Comparison of ENCODE assay signal across 8 cellular contexts in the genomic region with DNA sequence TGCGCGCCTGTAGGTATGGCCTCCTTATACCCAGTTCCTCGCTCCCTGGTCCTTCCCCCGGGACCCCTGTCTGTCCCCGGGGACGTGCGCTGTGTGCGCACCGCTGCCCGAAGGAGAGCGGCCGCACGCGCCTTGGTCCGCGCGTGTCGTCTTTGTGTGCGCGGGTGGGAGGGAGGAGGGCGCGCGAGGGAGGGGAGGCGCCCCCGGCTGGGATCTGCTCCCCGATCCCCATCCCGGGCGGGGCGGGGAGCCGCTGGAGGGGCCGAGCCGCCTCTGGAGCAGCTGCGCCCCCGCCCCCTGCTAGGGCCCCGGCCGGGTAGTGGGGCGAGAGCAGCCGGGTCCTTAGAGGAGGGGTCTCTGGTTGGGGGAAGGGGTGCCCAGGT. TPM values are rescaled to one million over a fixed set of nuclear protein-coding genes. Genes with fewer than 3 reads are reported as not detected.
DNase-seq lines count a peak whose midpoint lies in the region; ATAC-seq, FAIRE-seq and TF ChIP-seq lines count a peak whose summit lies in the region.

No MANE protein-coding gene starts in this region.

- H3K27me3 ChIP-seq in iPS DF 6.9 (ENCODE audit: control insufficient read depth, insufficient read depth, low read length), result no peaks in the 10 kb centered on the region

- H3K27ac Mint-ChIP-seq in activated naive CD4-positive, alpha-beta T cell treated with anti-CD3 and anti-CD28 coated beads, Interleukin-2, amount 10 ng/mL, durations not matched to agents 7 days and 5 days, result no peak overlapping the region
- no peak overlapping the region for H3K27ac Mint-ChIP-seq in WTC11
- no peak overlapping the region for H3K27ac Mint-ChIP-seq in stimulated activated effector memory CD8-positive, alpha-beta T cell treated with anti-CD3 and anti-CD28 coated beads, Interleukin-12 subunit alpha, Interleukin-12 subunit beta, amount 100 ng/mL, for 72 hours

- DNase-seq in activated naive CD4-positive, alpha-beta T cell treated with anti-CD3 and anti-CD28 coated beads, Interleukin-2, amount 10 ng/mL, durations not matched to agents 7 days and 5 days, result no peak
- DNase-seq in activated naive CD4-positive, alpha-beta T cell treated with Interleukin-2 at 50 U/mL for 16 hours, result no peak
- DNase-seq in WTC11 (ENCODE audit: low spot score) (no peak), iPS DF 6.9 (ENCODE audit: low read depth, low spot score) (no peak), GOT3 (lab: John Stamatoyannopoulos, UW) (no peak), frontal cortex (ENCODE audit: low spot score in 2 of 2) (no peak), D721Med (ENCODE audit: insufficient read length, low spot score) (no peak)
- no peak for DNase-seq in stimulated activated effector memory CD8-positive, alpha-beta T cell treated with anti-CD3 and anti-CD28 coated beads, Interleukin-12 subunit alpha, Interleukin-12 subunit beta, amount 100 ng/mL, for 72 hours (ENCODE audit: low spot score in 2 of 2)

- POLR2A ChIA-PET in WTC11 (lab: Charles Lee), result no interaction called here

- no peaks in the 10 kb centered on the region for H3K9me3 ChIP-seq in iPS DF 6.9 (ENCODE audit: control insufficient read depth, insufficient read depth, low read length)

- TF ChIP-seq CTCF in WTC11 (IDR thresholded peaks at IDR 0.05) (no peak), D721Med (IDR thresholded peaks at IDR 0.05; ENCODE audit: insufficient read depth, missing control alignments) (no peak)

- H3K4me3 ChIP-seq in iPS DF 6.9 (ENCODE audit: low read length), result peak overlapping the region; percentile 99

- no peaks in the 10 kb centered on the region for H3K9me3 Mint-ChIP-seq in activated naive CD4-positive, alpha-beta T cell treated with anti-CD3 and anti-CD28 coated beads, Interleukin-2, amount 10 ng/mL, durations not matched to agents 7 days and 5 days
- no peaks in the 10 kb centered on the region for H3K9me3 Mint-ChIP-seq in WTC11
- no peaks in the 10 kb centered on the region for H3K9me3 Mint-ChIP-seq in stimulated activated effector memory CD8-positive, alpha-beta T cell treated with anti-CD3 and anti-CD28 coated beads, Interleukin-12 subunit alpha, Interleukin-12 subunit beta, amount 100 ng/mL, for 72 hours

- H3K27me3 Mint-ChIP-seq in activated naive CD4-positive, alpha-beta T cell treated with anti-CD3 and anti-CD28 coated beads, Interleukin-2, amount 10 ng/mL, durations not matched to agents 7 days and 5 days, result peaks cover 87% of the 10 kb centered on the region
- peaks cover 10% of the 10 kb centered on the region for H3K27me3 Mint-ChIP-seq in WTC11 (ENCODE audit: low read depth)

- no CpG with 5 or more reads among the region's 38 CpGs for WGBS in iPS DF 6.9 (ENCODE audit: insufficient coverage, insufficient read length)

- CTCF ChIA-PET in activated naive CD4-positive, alpha-beta T cell treated with anti-CD3 and anti-CD28 coated beads, Interleukin-2, amount 10 ng/mL, durations not matched to agents 7 days and 5 days (lab: Charles Lee), result no interaction called here
- CTCF ChIA-PET in WTC11 (lab: Charles Lee), result interaction anchor here (0.9 to 2.8 kb wide), 8 partner anchors 8 to 76 kb away, joined by 3 to 13 read pairs (median 7); no protein-coding TSS in a partner anchor

- H3K36me3 ChIP-seq in iPS DF 6.9 (ENCODE audit: control insufficient read depth, insufficient read depth, low read length), result no peaks in the 10 kb centered on the region; the same call in 1 of the 2 replicates

- no peaks in the 10 kb centered on the region for H3K36me3 Mint-ChIP-seq in activated naive CD4-positive, alpha-beta T cell treated with anti-CD3 and anti-CD28 coated beads, Interleukin-2, amount 10 ng/mL, durations not matched to agents 7 days and 5 days
- no peaks in the 10 kb centered on the region for H3K36me3 Mint-ChIP-seq in WTC11
- no peaks in the 10 kb centered on the region for H3K36me3 Mint-ChIP-seq in stimulated activated effector memory CD8-positive, alpha-beta T cell treated with anti-CD3 and anti-CD28 coated beads, Interleukin-12 subunit alpha, Interleukin-12 subunit beta, amount 100 ng/mL, for 72 hours

- no peaks in the 10 kb centered on the region for H3K4me1 ChIP-seq in iPS DF 6.9 (ENCODE audit: control insufficient read depth, insufficient read depth, low read length)

- peaks cover 27% of the 10 kb centered on the region for H3K4me1 Mint-ChIP-seq in activated naive CD4-positive, alpha-beta T cell treated with anti-CD3 and anti-CD28 coated beads, Interleukin-2, amount 10 ng/mL, durations not matched to agents 7 days and 5 days
- H3K4me1 Mint-ChIP-seq in WTC11, result peaks cover 16% of the 10 kb centered on the region
- H3K4me1 Mint-ChIP-seq in stimulated activated effector memory CD8-positive, alpha-beta T cell treated with anti-CD3 and anti-CD28 coated beads, Interleukin-12 subunit alpha, Interleukin-12 subunit beta, amount 100 ng/mL, for 72 hours, result peaks cover 33% of the 10 kb centered on the region

- H3K4me3 Mint-ChIP-seq in activated naive CD4-positive, alpha-beta T cell treated with anti-CD3 and anti-CD28 coated beads, Interleukin-2, amount 10 ng/mL, durations not matched to agents 7 days and 5 days, result peak overlapping the region; percentile 69
- H3K4me3 Mint-ChIP-seq in WTC11, result peak overlapping the region; percentile 61
- peak overlapping the region; percentile 55 for H3K4me3 Mint-ChIP-seq in stimulated activated effector memory CD8-positive, alpha-beta T cell treated with anti-CD3 and anti-CD28 coated beads, Interleukin-12 subunit alpha, Interleukin-12 subunit beta, amount 100 ng/mL, for 72 hours

- peak; percentile 40; the same call in 1 of the 2 replicates for ATAC-seq in WTC11
- ATAC-seq in stimulated activated effector memory CD8-positive, alpha-beta T cell treated with anti-CD3 and anti-CD28 coated beads, Interleukin-12 subunit alpha, Interleukin-12 subunit beta, amount 100 ng/mL, for 72 hours, result no peak

- FAIRE-seq in frontal cortex (lab: Jason Lieb, UNC) (no peak), D721Med (lab: Jason Lieb, UNC) (no peak)

- H3K27ac ChIP-seq in iPS DF 6.9 (ENCODE audit: low read length), result no peak overlapping the region

TF ChIP-seq in WTC11, 78 proteins besides CTCF, POLR2A, EP300 and RAD21 (continues in another document):
- TF ChIP-seq TEAD1 (CRISPR knock-in tag; IDR thresholded peaks at IDR 0.05), result no peak
- no peak for TF ChIP-seq ZNF138 (CRISPR knock-in tag; conservative IDR thresholded peaks at IDR 0.05)
- no peak for TF ChIP-seq ZNF396 (CRISPR knock-in tag; IDR thresholded peaks at IDR 0.05; ENCODE audit: borderline replicate concordance)
- no peak for TF ChIP-seq RELA (CRISPR knock-in tag; IDR thresholded peaks at IDR 0.05; ENCODE audit: borderline replicate concordance)
- no peak for TF ChIP-seq CREM (CRISPR knock-in tag; IDR thresholded peaks at IDR 0.05)
- no peak for TF ChIP-seq TCF7 (CRISPR knock-in tag; IDR thresholded peaks at IDR 0.05; ENCODE audit: low read depth)
- 0 out of 2 replicates have a peak, but pooled peaks have one; percentile 3 for TF ChIP-seq TP53 (CRISPR knock-in tag; IDR thresholded peaks at IDR 0.05)
- TF ChIP-seq, protein P1, sequence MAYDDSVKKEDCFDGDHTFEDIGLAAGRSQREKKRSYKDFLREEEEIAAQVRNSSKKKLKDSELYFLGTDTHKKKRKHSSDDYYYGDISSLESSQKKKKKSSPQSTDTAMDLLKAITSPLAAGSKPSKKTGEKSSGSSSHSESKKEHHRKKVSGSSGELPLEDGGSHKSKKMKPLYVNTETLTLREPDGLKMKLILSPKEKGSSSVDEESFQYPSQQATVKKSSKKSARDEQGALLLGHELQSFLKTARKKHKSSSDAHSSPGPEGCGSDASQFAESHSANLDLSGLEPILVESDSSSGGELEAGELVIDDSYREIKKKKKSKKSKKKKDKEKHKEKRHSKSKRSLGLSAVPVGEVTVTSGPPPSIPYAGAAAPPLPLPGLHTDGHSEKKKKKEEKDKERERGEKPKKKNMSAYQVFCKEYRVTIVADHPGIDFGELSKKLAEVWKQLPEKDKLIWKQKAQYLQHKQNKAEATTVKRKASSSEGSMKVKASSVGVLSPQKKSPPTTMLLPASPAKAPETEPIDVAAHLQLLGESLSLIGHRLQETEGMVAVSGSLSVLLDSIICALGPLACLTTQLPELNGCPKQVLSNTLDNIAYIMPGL (CRISPR knock-in tag; IDR thresholded peaks at IDR 0.05), result no peak
- 0 out of 2 replicates have a peak, but pooled peaks have one; percentile 44 for TF ChIP-seq ZBTB21 (CRISPR knock-in tag; IDR thresholded peaks at IDR 0.05; ENCODE audit: borderline replicate concordance)
- TF ChIP-seq, protein P2, sequence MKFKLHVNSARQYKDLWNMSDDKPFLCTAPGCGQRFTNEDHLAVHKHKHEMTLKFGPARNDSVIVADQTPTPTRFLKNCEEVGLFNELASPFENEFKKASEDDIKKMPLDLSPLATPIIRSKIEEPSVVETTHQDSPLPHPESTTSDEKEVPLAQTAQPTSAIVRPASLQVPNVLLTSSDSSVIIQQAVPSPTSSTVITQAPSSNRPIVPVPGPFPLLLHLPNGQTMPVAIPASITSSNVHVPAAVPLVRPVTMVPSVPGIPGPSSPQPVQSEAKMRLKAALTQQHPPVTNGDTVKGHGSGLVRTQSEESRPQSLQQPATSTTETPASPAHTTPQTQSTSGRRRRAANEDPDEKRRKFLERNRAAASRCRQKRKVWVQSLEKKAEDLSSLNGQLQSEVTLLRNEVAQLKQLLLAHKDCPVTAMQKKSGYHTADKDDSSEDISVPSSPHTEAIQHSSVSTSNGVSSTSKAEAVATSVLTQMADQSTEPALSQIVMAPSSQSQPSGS (CRISPR knock-in tag; IDR thresholded peaks at IDR 0.05; ENCODE audit: borderline replicate concordance, low read depth), result no peak
- no peak for TF ChIP-seq ZNF219 (CRISPR knock-in tag; IDR thresholded peaks at IDR 0.05; ENCODE audit: borderline replicate concordance)
- TF ChIP-seq OVOL2 (CRISPR knock-in tag; IDR thresholded peaks at IDR 0.05; ENCODE audit: borderline replicate concordance), result no peak
- TF ChIP-seq KAT7 (CRISPR knock-in tag; IDR thresholded peaks at IDR 0.05; ENCODE audit: borderline replicate concordance), result peak; percentile 15; the same call in 1 of the 2 replicates
- no peak for TF ChIP-seq FOXJ3 (CRISPR knock-in tag; IDR thresholded peaks at IDR 0.05; ENCODE audit: borderline replicate concordance)
- TF ChIP-seq ZNF263 (CRISPR knock-in tag; IDR thresholded peaks at IDR 0.05; ENCODE audit: low read depth), result no peak; the same call in 1 of the 2 replicates
- no peak for TF ChIP-seq NR2C2 (CRISPR knock-in tag; IDR thresholded peaks at IDR 0.05)
- no peak for TF ChIP-seq TEAD4 (CRISPR knock-in tag; IDR thresholded peaks at IDR 0.05)
- no peak for TF ChIP-seq NR1H2 (CRISPR knock-in tag; IDR thresholded peaks at IDR 0.05)
- no peak for TF ChIP-seq SP1 (CRISPR knock-in tag; conservative IDR thresholded peaks at IDR 0.05)
- no peak for TF ChIP-seq ESRRA (CRISPR knock-in tag; IDR thresholded peaks at IDR 0.05; ENCODE audit: borderline replicate concordance)

RNA-seq across cellular contexts. Expression of a gene that starts 0.4 kb away (rescaled TPM):
- total RNA-seq in WTC11 (2021) (14.7 to 16.5 TPM (median 15.9 TPM) in 3 replicates), frontal cortex (10.2 TPM)
